In the genomic region with DNA sequence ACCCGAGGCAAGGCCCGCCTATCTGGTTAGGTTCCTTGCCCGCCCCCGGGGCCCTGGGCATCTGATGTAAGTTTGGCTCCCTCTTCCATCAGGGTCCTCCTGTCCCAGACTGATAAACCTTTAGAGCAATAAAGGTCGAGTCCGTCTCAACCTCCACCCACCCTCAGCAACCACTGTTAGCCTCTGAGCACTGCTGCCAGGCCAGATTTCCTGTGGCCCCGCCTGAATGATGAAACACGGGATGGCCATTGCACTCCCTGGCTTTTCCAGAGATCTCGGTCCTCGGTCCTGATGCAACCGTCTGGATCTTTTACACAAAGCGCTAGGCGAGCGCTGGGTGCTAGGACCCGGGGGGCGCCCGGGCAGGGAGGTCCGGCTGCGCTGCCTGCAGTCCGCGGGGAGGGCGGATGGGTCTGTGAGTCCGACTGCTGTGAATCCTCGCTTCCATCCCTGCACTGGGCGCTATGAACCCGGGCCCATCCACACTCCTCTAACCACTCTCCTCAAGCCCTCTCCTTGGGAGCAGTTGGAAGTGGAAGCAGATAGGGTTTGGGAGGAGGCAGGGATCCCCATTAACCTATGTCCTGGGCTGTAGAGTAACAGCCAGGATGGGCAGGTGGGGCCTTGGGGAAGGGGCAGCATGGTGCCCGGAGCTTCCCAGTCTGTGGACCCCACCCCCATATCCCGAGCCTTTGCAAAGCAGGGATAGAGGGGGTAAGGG, we compare ENCODE assay signal across 8 cellular contexts. TPM values are rescaled to one million over a fixed set of nuclear protein-coding genes. Genes with fewer than 3 reads are reported as not detected.
A peak's percentile ranks its signal among the peaks of the same experiment; 100 is the strongest.
DNase-seq lines count a peak whose midpoint lies in the region; ATAC-seq, FAIRE-seq and TF ChIP-seq lines count a peak whose summit lies in the region.

No MANE protein-coding gene starts in this region.

- H4K20me1 ChIP-seq in Karpas-422 (ENCODE audit: insufficient read depth, low read depth, low read length) = peaks cover 18% of the 10 kb centered on the region

- peak; percentile 91 for DNase-seq in DMS 273 (lab: John Stamatoyannopoulos, UW; ENCODE audit: unreplicated experiment)
- peak; percentile 87 for DNase-seq in Karpas-422
- DNase-seq in SJCRH30 = peak; percentile 93 to 96
- peak; percentile 73 for DNase-seq in bronchial epithelial cell (ENCODE audit: low read depth)
- peak; percentile 93 for DNase-seq in retina

- H3K27me3 ChIP-seq in Karpas-422 (ENCODE audit: low read length) (no peaks in the 10 kb centered on the region), SJCRH30 (no peaks in the 10 kb centered on the region), bronchial epithelial cell (ENCODE audit: control insufficient read depth, insufficient read depth, low read length) (no peaks in the 10 kb centered on the region)

- peaks cover 12% of the 10 kb centered on the region for H3K79me2 ChIP-seq in Karpas-422 (ENCODE audit: low read length)

- no peak for TF ChIP-seq CTCF in bronchial epithelial cell (IDR thresholded peaks at IDR 0.05; ENCODE audit: insufficient read depth, low read length, severe bottlenecking)

- peak overlapping the region; percentile 76 for H3K4me3 ChIP-seq in Karpas-422 (ENCODE audit: low read length)
- peak overlapping the region; percentile 78 for H3K4me3 ChIP-seq in SJCRH30
- peak overlapping the region; percentile 80 for H3K4me3 ChIP-seq in bronchial epithelial cell (ENCODE audit: low read depth, low read length)
- H3K4me3 ChIP-seq in iPS-18c (ENCODE audit: insufficient read depth, low read depth, low read length) = peak overlapping the region; percentile 97

- FAIRE-seq in bronchial epithelial cell (lab: Jason Lieb, UNC) = no peak

- H3K4me1 ChIP-seq in Karpas-422 (ENCODE audit: low read length) = peaks cover 36% of the 10 kb centered on the region
- H3K4me1 ChIP-seq in SJCRH30 = peaks cover 20% of the 10 kb centered on the region

- H3K9ac ChIP-seq in Karpas-422 (ENCODE audit: low read length) = peak overlapping the region; percentile 95

- H3K9me3 ChIP-seq in Karpas-422 (ENCODE audit: low read length) (no peaks in the 10 kb centered on the region), SJCRH30 (replicated peaks) (no peaks in the 10 kb centered on the region), iPS-18c (ENCODE audit: control insufficient read depth, insufficient read depth, low read length) (no peaks in the 10 kb centered on the region)

- H3K9me2 ChIP-seq in Karpas-422 (replicated peaks; ENCODE audit: insufficient read depth, low read length) = no peaks in the 10 kb centered on the region

- H3K36me3 ChIP-seq in Karpas-422 (ENCODE audit: insufficient read depth, low read length) = peaks cover 18% of the 10 kb centered on the region
- H3K36me3 ChIP-seq in SJCRH30 = peaks cover 5% of the 10 kb centered on the region; the same call in 1 of the 2 replicates
- peaks cover 18% of the 10 kb centered on the region for H3K36me3 ChIP-seq in bronchial epithelial cell (ENCODE audit: control insufficient read depth, insufficient read depth, low read length)

- H2AFZ ChIP-seq in Karpas-422 (ENCODE audit: low read length) = peak overlapping the region; percentile 47

- H3K27ac ChIP-seq in Karpas-422 (ENCODE audit: low read length) (peak overlapping the region; percentile 80), SJCRH30 (peak overlapping the region; percentile 73)

- ATAC-seq in GM19351 (IDR thresholded peaks at IDR 0.05; ENCODE audit: unreplicated experiment) (peak; percentile 37), GM21367 (IDR thresholded peaks at IDR 0.05; ENCODE audit: unreplicated experiment) (no peak)

- peak overlapping the region; percentile 96 for H3K4me2 ChIP-seq in Karpas-422 (ENCODE audit: low read depth, low read length, poor library complexity, severe bottlenecking)

RNA-seq across cellular contexts. Expression of a gene that starts 0.9 kb away (rescaled TPM):
- total RNA-seq in Karpas-422 (2014; rRNA removed; shearing (Covaris generic); ENCODE audit: low replicate concordance) = 331 and 583 TPM in 2 replicates
- total RNA-seq in SJCRH30 (2014; rRNA removed; shearing (Covaris generic)) = 84.5 and 94.2 TPM in 2 replicates
- total RNA-seq in bronchial epithelial cell = 2,437 and 2,447 TPM in 2 replicates

RNA-seq across cellular contexts. Expression of a gene that starts 56.8 kb away (rescaled TPM):
- 26.0 and 27.8 TPM in 2 replicates for total RNA-seq in Karpas-422 (2014; rRNA removed; shearing (Covaris generic); ENCODE audit: low replicate concordance)
- total RNA-seq in SJCRH30 (2014; rRNA removed; shearing (Covaris generic)) = 30.0 and 34.9 TPM in 2 replicates
- 22.4 and 23.3 TPM in 2 replicates for total RNA-seq in bronchial epithelial cell

RNA-seq across cellular contexts. Expression of a gene that starts 57.0 kb away (rescaled TPM):
- total RNA-seq in Karpas-422 (2014; rRNA removed; shearing (Covaris generic); ENCODE audit: low replicate concordance) = 90.4 and 129 TPM in 2 replicates
- total RNA-seq in SJCRH30 (2014; rRNA removed; shearing (Covaris generic)) = 71.9 and 72.2 TPM in 2 replicates
- 138 and 166 TPM in 2 replicates for total RNA-seq in bronchial epithelial cell
